1 cellular context compared by ENCODE assay signal in the genomic region with DNA sequence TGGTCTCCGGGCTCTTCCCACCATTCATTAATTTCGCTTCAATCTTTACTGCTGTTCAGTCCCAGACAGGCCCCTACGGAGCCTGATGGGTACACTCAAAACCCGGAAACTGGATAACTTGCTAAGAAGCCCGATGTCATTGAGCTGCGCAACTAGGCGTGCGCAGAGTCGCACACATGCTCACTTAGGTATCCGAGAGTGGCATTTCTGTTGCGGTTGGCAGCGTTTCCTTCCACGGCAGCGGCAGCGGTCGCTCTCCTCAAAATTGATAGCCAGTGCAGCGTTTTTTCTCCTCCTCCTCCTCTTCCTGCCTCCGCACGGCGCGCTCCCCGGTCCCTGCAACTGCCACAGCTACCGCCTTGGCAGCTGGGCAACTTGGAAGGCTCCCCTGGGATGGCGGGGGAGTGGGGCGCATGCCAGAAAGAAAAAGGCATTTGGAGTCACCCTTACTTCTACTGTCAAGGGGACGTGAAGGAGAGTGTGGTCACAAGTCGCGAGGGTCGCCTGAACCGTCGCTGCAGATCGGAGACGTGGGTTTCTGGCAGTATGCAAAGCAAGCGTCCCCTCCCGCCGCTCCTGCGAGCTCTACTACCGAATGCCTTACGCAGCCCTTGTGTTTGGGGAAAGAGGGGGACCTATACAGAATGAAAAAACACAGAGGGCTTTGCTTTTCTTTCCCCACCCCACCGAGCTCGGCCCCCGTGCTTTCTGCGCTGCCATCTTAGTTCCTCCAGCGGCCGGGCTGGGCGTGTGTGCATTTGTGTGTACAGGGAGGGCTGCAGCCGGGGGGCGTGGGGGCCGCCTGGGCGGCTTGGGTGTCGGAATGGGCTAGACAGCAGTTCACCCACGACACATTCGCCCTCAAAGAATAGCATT.
TF ChIP-seq lines count a peak whose summit lies in the region.

No MANE protein-coding gene starts in this region.

TF ChIP-seq in HepG2, 621 proteins besides CTCF, POLR2A, EP300 and RAD21 (continued from another document and continues in another):
- TF ChIP-seq, protein P1, sequence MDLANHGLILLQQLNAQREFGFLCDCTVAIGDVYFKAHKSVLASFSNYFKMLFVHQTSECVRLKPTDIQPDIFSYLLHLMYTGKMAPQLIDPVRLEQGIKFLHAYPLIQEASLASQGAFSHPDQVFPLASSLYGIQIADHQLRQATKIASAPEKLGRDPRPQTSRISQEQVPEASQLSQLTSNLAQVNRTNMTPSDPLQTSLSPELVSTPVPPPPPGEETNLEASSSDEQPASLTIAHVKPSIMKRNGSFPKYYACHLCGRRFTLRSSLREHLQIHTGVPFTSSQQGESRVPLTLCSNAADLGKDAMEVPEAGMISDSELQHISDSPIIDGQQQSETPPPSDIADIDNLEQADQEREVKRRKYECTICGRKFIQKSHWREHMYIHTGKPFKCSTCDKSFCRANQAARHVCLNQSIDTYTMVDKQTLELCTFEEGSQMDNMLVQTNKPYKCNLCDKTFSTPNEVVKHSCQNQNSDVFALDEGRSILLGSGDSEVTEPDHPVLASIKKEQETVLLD (CRISPR knock-in tag; IDR thresholded peaks at IDR 0.05; ENCODE audit: low read depth) = no peak
- TF ChIP-seq MTA3 (CRISPR knock-in tag; IDR thresholded peaks at IDR 0.05) (no peak), ZNF282 (IDR thresholded peaks at IDR 0.05; ENCODE audit: partially characterized antibody) (no peak), ZNF589 (CRISPR knock-in tag; conservative IDR thresholded peaks at IDR 0.05) (no peak), FOXJ3 (CRISPR knock-in tag; IDR thresholded peaks at IDR 0.05; ENCODE audit: borderline replicate concordance) (peak; percentile 39; the same call in 1 of the 2 replicates), ASH2L (IDR thresholded peaks at IDR 0.05; ENCODE audit: insufficient read length, low read depth, low read length) (peak; percentile 38), REL (CRISPR knock-in tag; conservative IDR thresholded peaks at IDR 0.05) (no peak), FOXA1 (IDR thresholded peaks at IDR 0.05) (no peak), FOXA1 (CRISPR knock-in tag; IDR thresholded peaks at IDR 0.05) (peak; percentile 20; the same call in 1 of the 2 replicates), HNRNPUL1 (IDR thresholded peaks at IDR 0.05; ENCODE audit: low read depth, low read length) (no peak), ZNF432 (CRISPR knock-in tag; IDR thresholded peaks at IDR 0.05; ENCODE audit: borderline replicate concordance) (no peak), ZMYM2 (CRISPR knock-in tag; IDR thresholded peaks at IDR 0.05) (no peak), ZNF75D (CRISPR knock-in tag; IDR thresholded peaks at IDR 0.05; ENCODE audit: borderline replicate concordance) (no peak), ZNF335 (CRISPR knock-in tag; IDR thresholded peaks at IDR 0.05) (no peak), TEAD2 (CRISPR knock-in tag; IDR thresholded peaks at IDR 0.05) (no peak), GLI4 (CRISPR knock-in tag; IDR thresholded peaks at IDR 0.05; ENCODE audit: borderline replicate concordance) (peak; percentile 32; the same call in 1 of the 2 replicates), ZKSCAN1 (IDR thresholded peaks at IDR 0.05; ENCODE audit: low read length) (no peak), ZNF501 (CRISPR knock-in tag; IDR thresholded peaks at IDR 0.05) (peak; percentile 79), SOX6 (IDR thresholded peaks at IDR 0.05) (no peak), SOX6 (CRISPR knock-in tag; IDR thresholded peaks at IDR 0.05) (peak; percentile 50), NFYB (CRISPR knock-in tag; IDR thresholded peaks at IDR 0.05) (no peak), ZNF652 (CRISPR knock-in tag; IDR thresholded peaks at IDR 0.05; ENCODE audit: borderline replicate concordance, low read depth) (no peak), HDAC6 (IDR thresholded peaks at IDR 0.05; ENCODE audit: low read depth, low read length) (no peak), RXRA (CRISPR knock-in tag; IDR thresholded peaks at IDR 0.05) (no peak; the same call in 1 of the 2 replicates), HES4 (CRISPR knock-in tag; IDR thresholded peaks at IDR 0.05; ENCODE audit: borderline replicate concordance) (0 out of 2 replicates have a peak, but pooled peaks have one; percentile 34), KDM5B (CRISPR knock-in tag; IDR thresholded peaks at IDR 0.05; ENCODE audit: borderline replicate concordance) (peak; percentile 76; the same call in 1 of the 2 replicates), ZNF124 (CRISPR knock-in tag; IDR thresholded peaks at IDR 0.05) (no peak), MIER3 (CRISPR knock-in tag; IDR thresholded peaks at IDR 0.05; ENCODE audit: borderline replicate concordance) (no peak), ZNF703 (CRISPR knock-in tag; IDR thresholded peaks at IDR 0.05; ENCODE audit: borderline replicate concordance) (no peak; the same call in 1 of the 2 replicates), ZNF720 (CRISPR knock-in tag; IDR thresholded peaks at IDR 0.05) (no peak), HNF4A (CRISPR knock-in tag; IDR thresholded peaks at IDR 0.05) (no peak), TCF7L2 (IDR thresholded peaks at IDR 0.05; ENCODE audit: low read depth, low read length) (no peak), ZNF350 (CRISPR knock-in tag; IDR thresholded peaks at IDR 0.05; ENCODE audit: borderline replicate concordance, low read depth) (no peak; the same call in 1 of the 2 replicates), ZNF746 (CRISPR knock-in tag; IDR thresholded peaks at IDR 0.05) (no peak), AKAP8 (CRISPR knock-in tag; IDR thresholded peaks at IDR 0.05) (no peak), ZNF558 (CRISPR knock-in tag; IDR thresholded peaks at IDR 0.05; ENCODE audit: borderline replicate concordance) (peak; percentile 25; the same call in 1 of the 2 replicates)
- TF ChIP-seq, protein P2, sequence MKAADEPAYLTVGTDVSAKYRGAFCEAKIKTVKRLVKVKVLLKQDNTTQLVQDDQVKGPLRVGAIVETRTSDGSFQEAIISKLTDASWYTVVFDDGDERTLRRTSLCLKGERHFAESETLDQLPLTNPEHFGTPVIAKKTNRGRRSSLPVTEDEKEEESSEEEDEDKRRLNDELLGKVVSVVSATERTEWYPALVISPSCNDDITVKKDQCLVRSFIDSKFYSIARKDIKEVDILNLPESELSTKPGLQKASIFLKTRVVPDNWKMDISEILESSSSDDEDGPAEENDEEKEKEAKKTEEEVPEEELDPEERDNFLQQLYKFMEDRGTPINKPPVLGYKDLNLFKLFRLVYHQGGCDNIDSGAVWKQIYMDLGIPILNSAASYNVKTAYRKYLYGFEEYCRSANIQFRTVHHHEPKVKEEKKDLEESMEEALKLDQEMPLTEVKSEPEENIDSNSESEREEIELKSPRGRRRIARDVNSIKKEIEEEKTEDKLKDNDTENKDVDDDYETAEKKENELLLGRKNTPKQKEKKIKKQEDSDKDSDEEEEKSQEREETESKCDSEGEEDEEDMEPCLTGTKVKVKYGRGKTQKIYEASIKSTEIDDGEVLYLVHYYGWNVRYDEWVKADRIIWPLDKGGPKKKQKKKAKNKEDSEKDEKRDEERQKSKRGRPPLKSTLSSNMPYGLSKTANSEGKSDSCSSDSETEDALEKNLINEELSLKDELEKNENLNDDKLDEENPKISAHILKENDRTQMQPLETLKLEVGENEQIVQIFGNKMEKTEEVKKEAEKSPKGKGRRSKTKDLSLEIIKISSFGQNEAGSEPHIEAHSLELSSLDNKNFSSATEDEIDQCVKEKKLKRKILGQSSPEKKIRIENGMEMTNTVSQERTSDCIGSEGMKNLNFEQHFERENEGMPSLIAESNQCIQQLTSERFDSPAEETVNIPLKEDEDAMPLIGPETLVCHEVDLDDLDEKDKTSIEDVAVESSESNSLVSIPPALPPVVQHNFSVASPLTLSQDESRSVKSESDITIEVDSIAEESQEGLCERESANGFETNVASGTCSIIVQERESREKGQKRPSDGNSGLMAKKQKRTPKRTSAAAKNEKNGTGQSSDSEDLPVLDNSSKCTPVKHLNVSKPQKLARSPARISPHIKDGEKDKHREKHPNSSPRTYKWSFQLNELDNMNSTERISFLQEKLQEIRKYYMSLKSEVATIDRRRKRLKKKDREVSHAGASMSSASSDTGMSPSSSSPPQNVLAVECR (CRISPR knock-in tag; IDR thresholded peaks at IDR 0.05; ENCODE audit: borderline replicate concordance) = peak; percentile 81
- TF ChIP-seq, protein P3, sequence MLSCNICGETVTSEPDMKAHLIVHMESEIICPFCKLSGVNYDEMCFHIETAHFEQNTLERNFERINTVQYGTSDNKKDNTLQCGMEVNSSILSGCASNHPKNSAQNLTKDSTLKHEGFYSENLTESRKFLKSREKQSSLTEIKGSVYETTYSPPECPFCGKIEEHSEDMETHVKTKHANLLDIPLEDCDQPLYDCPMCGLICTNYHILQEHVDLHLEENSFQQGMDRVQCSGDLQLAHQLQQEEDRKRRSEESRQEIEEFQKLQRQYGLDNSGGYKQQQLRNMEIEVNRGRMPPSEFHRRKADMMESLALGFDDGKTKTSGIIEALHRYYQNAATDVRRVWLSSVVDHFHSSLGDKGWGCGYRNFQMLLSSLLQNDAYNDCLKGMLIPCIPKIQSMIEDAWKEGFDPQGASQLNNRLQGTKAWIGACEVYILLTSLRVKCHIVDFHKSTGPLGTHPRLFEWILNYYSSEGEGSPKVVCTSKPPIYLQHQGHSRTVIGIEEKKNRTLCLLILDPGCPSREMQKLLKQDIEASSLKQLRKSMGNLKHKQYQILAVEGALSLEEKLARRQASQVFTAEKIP (CRISPR knock-in tag; IDR thresholded peaks at IDR 0.05; ENCODE audit: borderline replicate concordance) = no peak
- TF ChIP-seq, protein P4, sequence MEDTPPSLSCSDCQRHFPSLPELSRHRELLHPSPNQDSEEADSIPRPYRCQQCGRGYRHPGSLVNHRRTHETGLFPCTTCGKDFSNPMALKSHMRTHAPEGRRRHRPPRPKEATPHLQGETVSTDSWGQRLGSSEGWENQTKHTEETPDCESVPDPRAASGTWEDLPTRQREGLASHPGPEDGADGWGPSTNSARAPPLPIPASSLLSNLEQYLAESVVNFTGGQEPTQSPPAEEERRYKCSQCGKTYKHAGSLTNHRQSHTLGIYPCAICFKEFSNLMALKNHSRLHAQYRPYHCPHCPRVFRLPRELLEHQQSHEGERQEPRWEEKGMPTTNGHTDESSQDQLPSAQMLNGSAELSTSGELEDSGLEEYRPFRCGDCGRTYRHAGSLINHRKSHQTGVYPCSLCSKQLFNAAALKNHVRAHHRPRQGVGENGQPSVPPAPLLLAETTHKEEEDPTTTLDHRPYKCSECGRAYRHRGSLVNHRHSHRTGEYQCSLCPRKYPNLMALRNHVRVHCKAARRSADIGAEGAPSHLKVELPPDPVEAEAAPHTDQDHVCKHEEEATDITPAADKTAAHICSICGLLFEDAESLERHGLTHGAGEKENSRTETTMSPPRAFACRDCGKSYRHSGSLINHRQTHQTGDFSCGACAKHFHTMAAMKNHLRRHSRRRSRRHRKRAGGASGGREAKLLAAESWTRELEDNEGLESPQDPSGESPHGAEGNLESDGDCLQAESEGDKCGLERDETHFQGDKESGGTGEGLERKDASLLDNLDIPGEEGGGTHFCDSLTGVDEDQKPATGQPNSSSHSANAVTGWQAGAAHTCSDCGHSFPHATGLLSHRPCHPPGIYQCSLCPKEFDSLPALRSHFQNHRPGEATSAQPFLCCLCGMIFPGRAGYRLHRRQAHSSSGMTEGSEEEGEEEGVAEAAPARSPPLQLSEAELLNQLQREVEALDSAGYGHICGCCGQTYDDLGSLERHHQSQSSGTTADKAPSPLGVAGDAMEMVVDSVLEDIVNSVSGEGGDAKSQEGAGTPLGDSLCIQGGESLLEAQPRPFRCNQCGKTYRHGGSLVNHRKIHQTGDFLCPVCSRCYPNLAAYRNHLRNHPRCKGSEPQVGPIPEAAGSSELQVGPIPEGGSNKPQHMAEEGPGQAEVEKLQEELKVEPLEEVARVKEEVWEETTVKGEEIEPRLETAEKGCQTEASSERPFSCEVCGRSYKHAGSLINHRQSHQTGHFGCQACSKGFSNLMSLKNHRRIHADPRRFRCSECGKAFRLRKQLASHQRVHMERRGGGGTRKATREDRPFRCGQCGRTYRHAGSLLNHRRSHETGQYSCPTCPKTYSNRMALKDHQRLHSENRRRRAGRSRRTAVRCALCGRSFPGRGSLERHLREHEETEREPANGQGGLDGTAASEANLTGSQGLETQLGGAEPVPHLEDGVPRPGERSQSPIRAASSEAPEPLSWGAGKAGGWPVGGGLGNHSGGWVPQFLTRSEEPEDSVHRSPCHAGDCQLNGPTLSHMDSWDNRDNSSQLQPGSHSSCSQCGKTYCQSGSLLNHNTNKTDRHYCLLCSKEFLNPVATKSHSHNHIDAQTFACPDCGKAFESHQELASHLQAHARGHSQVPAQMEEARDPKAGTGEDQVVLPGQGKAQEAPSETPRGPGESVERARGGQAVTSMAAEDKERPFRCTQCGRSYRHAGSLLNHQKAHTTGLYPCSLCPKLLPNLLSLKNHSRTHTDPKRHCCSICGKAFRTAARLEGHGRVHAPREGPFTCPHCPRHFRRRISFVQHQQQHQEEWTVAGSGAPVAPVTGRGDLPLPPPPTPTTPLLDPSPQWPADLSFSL (CRISPR knock-in tag; IDR thresholded peaks at IDR 0.05) = no peak
- TF ChIP-seq, protein P5, sequence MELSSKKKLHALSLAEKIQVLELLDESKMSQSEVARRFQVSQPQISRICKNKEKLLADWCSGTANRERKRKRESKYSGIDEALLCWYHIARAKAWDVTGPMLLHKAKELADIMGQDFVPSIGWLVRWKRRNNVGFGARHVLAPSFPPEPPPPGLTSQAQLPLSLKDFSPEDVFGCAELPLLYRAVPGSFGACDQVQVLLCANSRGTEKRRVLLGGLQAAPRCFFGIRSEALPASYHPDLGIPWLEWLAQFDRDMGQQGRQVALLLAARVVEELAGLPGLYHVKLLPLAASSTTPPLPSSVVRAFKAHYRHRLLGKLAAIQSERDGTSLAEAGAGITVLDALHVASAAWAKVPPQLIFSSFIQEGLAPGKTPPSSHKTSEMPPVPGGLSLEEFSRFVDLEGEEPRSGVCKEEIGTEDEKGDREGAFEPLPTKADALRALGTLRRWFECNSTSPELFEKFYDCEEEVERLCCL (CRISPR knock-in tag; IDR thresholded peaks at IDR 0.05; ENCODE audit: borderline replicate concordance) = no peak
- TF ChIP-seq, protein P6, sequence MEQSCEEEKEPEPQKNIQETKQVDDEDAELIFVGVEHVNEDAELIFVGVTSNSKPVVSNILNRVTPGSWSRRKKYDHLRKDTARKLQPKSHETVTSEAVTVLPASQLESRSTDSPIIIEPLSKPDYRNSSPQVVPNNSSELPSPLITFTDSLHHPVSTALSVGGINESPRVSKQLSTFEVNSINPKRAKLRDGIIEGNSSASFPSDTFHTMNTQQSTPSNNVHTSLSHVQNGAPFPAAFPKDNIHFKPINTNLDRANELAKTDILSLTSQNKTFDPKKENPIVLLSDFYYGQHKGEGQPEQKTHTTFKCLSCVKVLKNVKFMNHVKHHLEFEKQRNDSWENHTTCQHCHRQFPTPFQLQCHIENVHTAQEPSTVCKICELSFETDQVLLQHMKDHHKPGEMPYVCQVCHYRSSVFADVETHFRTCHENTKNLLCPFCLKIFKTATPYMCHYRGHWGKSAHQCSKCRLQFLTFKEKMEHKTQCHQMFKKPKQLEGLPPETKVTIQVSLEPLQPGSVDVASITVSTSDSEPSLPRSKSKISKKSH (CRISPR knock-in tag; IDR thresholded peaks at IDR 0.05; ENCODE audit: borderline replicate concordance) = no peak
- TF ChIP-seq, protein P7, sequence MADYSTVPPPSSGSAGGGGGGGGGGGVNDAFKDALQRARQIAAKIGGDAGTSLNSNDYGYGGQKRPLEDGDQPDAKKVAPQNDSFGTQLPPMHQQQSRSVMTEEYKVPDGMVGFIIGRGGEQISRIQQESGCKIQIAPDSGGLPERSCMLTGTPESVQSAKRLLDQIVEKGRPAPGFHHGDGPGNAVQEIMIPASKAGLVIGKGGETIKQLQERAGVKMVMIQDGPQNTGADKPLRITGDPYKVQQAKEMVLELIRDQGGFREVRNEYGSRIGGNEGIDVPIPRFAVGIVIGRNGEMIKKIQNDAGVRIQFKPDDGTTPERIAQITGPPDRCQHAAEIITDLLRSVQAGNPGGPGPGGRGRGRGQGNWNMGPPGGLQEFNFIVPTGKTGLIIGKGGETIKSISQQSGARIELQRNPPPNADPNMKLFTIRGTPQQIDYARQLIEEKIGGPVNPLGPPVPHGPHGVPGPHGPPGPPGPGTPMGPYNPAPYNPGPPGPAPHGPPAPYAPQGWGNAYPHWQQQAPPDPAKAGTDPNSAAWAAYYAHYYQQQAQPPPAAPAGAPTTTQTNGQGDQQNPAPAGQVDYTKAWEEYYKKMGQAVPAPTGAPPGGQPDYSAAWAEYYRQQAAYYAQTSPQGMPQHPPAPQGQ (CRISPR knock-in tag; IDR thresholded peaks at IDR 0.05; ENCODE audit: borderline replicate concordance) = no peak
